Comparison of ENCODE assay signal across 32 cellular contexts in the genomic region with DNA sequence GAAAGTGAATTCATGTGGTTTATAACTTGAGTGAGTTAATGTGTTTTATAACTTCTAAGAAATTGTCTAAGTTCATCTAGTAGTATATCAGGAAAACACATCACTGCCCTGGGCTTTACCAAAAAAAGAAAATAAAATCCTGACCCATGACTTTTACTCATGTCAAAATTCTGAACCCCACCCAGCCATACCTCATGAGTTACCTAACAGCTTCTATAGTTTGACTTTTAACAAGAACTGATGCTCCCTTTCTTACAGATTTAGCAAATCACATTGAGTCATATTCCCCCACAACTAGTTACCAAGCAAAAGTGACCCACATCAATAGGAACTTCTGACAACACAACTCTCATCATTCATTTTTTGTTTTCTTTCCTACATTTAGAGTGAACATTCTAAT. TPM values are rescaled to one million over a fixed set of nuclear protein-coding genes. Genes with fewer than 3 reads are reported as not detected.
"Had no signal": no experiment of that assay in that cellular context is flagged by ENCODE, and none has a peak within 500 bp of the region (broad histone marks: within the 10 kb centered on the region; RNA-seq: fewer than 3 reads in every experiment).

No MANE protein-coding gene starts in this region.

- H3K9me3 Mint-ChIP-seq: activated CD4-positive, alpha-beta T cell treated with anti-CD3 and anti-CD28 coated beads, Interleukin-2, amount 10 ng/mL, durations not matched to agents 24 days and 14 days; activated CD8-positive, alpha-beta T cell treated with anti-CD3 and anti-CD28 coated beads for 36 hours; activated naive CD4-positive, alpha-beta T cell treated with anti-CD3 and anti-CD28 coated beads, Interleukin-2, amount 50 U/mL, for 72 hours; activated T-cell treated with anti-CD3 and anti-CD28 coated beads, Interleukin-2, amount 50 U/mL, for 4 hours; activated T-helper 1 cell treated with anti-CD3 and anti-CD28 coated beads, Interleukin-12 subunit alpha, Interleukin-12 subunit beta, Interleukin-2, Interleukin-4 antibody, amounts not matched to agents 30 ng/mL and 10 ng/mL and 1 ng/mL, durations not matched to agents 14 hours and 24 hours and 36 hours had no signal

- H3K27ac ChIP-seq: adrenal gland, body of pancreas, breast epithelium, PC-9 had no signal

- H3K36me3 ChIP-seq: adrenal gland, breast epithelium had no signal

- ATAC-seq: activated CD8-positive, alpha-beta T cell treated with anti-CD3 and anti-CD28 coated beads for 36 hours; activated naive CD4-positive, alpha-beta T cell treated with anti-CD3 and anti-CD28 coated beads, Interleukin-2, amount 50 U/mL, for 72 hours; activated T-cell treated with anti-CD3 and anti-CD28 coated beads, Interleukin-2, amount 50 U/mL, for 4 hours; body of pancreas; K562 had no signal

- H3K27ac Mint-ChIP-seq: activated CD4-positive, alpha-beta T cell treated with anti-CD3 and anti-CD28 coated beads, Interleukin-2, amount 10 ng/mL, durations not matched to agents 24 days and 14 days; activated CD8-positive, alpha-beta T cell treated with anti-CD3 and anti-CD28 coated beads for 36 hours; activated naive CD4-positive, alpha-beta T cell treated with anti-CD3 and anti-CD28 coated beads for 36 hours; activated naive CD4-positive, alpha-beta T cell treated with anti-CD3 and anti-CD28 coated beads, Interleukin-2, amount 50 U/mL, for 72 hours; activated T-helper 1 cell treated with anti-CD3 and anti-CD28 coated beads, Interleukin-12 subunit alpha, Interleukin-12 subunit beta, Interleukin-2, Interleukin-4 antibody, amounts not matched to agents 30 ng/mL and 10 ng/mL and 1 ng/mL, durations not matched to agents 14 hours and 24 hours and 36 hours had no signal

- H3K9me3 ChIP-seq: adrenal gland, body of pancreas, breast epithelium had no signal

- H3K27me3 Mint-ChIP-seq: activated CD4-positive, alpha-beta T cell treated with anti-CD3 and anti-CD28 coated beads, Interleukin-2, amount 10 ng/mL, durations not matched to agents 24 days and 14 days; activated CD8-positive, alpha-beta T cell treated with anti-CD3 and anti-CD28 coated beads for 36 hours had no signal

- H2AFZ ChIP-seq: PC-9 had no signal

- H3K4me1 Mint-ChIP-seq: activated CD4-positive, alpha-beta T cell treated with anti-CD3 and anti-CD28 coated beads, Interleukin-2, amount 10 ng/mL, durations not matched to agents 24 days and 14 days had no signal

- H3K27me3 ChIP-seq: adrenal gland, body of pancreas, breast epithelium had no signal

- H3K4me3 ChIP-seq: adrenal gland, body of pancreas, breast epithelium, K562, PC-9 had no signal

- DNase-seq: activated CD4-positive, alpha-beta T cell treated with anti-CD3 and anti-CD28 coated beads, Interleukin-2, amount 10 ng/mL, durations not matched to agents 24 days and 14 days; activated CD4-positive, alpha-beta T cell treated with anti-CD3 and anti-CD28 coated beads, Interleukin-2, amount 50 U/mL, for 4 hours; activated CD8-positive, alpha-beta memory T cell treated with anti-CD3 and anti-CD28 coated beads, Interleukin-2, amount 50 U/mL, for 4 hours; activated CD8-positive, alpha-beta T cell treated with anti-CD3 and anti-CD28 coated beads for 36 hours; activated gamma-delta T cell treated with Interleukin-2 at 50 U/mL for 16 hours; activated naive CD4-positive, alpha-beta T cell treated with anti-CD3 and anti-CD28 coated beads for 36 hours; activated T-cell treated with anti-CD3 and anti-CD28 coated beads for 4 hours; activated T-cell treated with anti-CD3 and anti-CD28 coated beads, Interleukin-2, amount 50 U/mL, for 4 hours; adrenal gland; body of pancreas; Kasumi-1; MM.1S; NCI-H1092 treated with DMSO at 0.1 percent for 48 hours; NCI-H1417; NCI-H146; NCI-H187; NCI-H2029 treated with DMSO at 0.1 percent for 48 hours; NCI-H2107; NCI-H2171; NCI-H510A; NCI-H526; NCI-H748 treated with DMSO at 0.1 percent for 48 hours; PC-9; Right ventricle myocardium superior; T1000 had no signal

- H3K36me3 Mint-ChIP-seq: activated naive CD4-positive, alpha-beta T cell treated with anti-CD3 and anti-CD28 coated beads, Interleukin-2, amount 50 U/mL, for 72 hours had no signal

- H3K4me1 ChIP-seq: adrenal gland, body of pancreas, breast epithelium had no signal

- H3K4me2 ChIP-seq: PC-9 had no signal

- H3K4me3 Mint-ChIP-seq: activated CD4-positive, alpha-beta T cell treated with anti-CD3 and anti-CD28 coated beads, Interleukin-2, amount 10 ng/mL, durations not matched to agents 24 days and 14 days; activated CD8-positive, alpha-beta T cell treated with anti-CD3 and anti-CD28 coated beads for 36 hours; activated naive CD4-positive, alpha-beta T cell treated with anti-CD3 and anti-CD28 coated beads for 36 hours; activated T-cell treated with anti-CD3 and anti-CD28 coated beads, Interleukin-2, amount 50 U/mL, for 4 hours; activated T-helper 1 cell treated with anti-CD3 and anti-CD28 coated beads, Interleukin-12 subunit alpha, Interleukin-12 subunit beta, Interleukin-2, Interleukin-4 antibody, amounts not matched to agents 30 ng/mL and 10 ng/mL and 1 ng/mL, durations not matched to agents 14 hours and 24 hours and 36 hours had no signal

RNA-seq across cellular contexts. Expression of a gene that starts 57.3 kb away (rescaled TPM):
- total RNA-seq: activated CD4-positive, alpha-beta T cell treated with anti-CD3 and anti-CD28 coated beads, Interleukin-2, amount 10 ng/mL, durations not matched to agents 24 days and 14 days; activated CD8-positive, alpha-beta T cell treated with anti-CD3 and anti-CD28 coated beads for 36 hours; activated naive CD4-positive, alpha-beta T cell treated with anti-CD3 and anti-CD28 coated beads for 36 hours; activated naive CD4-positive, alpha-beta T cell treated with anti-CD3 and anti-CD28 coated beads, Interleukin-2, amount 50 U/mL, for 72 hours; activated T-cell treated with anti-CD3 and anti-CD28 coated beads, Interleukin-2, amount 50 U/mL, for 4 hours; activated T-helper 1 cell treated with anti-CD3 and anti-CD28 coated beads, Interleukin-12 subunit alpha, Interleukin-12 subunit beta, Interleukin-2, Interleukin-4 antibody, amounts not matched to agents 30 ng/mL and 10 ng/mL and 1 ng/mL, durations not matched to agents 14 hours and 24 hours and 36 hours; K562; OCI-LY7; PC-9; T-helper 1 cell treated with Interleukin-12 subunit alpha and Interleukin-12 subunit beta and Interleukin-4 antibody, amounts not matched to agents 30 ng/mL and 1 ng/mL, for 36 hours; T-helper 2 cell treated with Interferon-gamma antibody and Interleukin-4, amounts not matched to agents 100 ng/mL and 5 ng/mL, for 36 hours had no signal
- polyA plus RNA-seq: K562 had no signal
